In the genomic region with DNA sequence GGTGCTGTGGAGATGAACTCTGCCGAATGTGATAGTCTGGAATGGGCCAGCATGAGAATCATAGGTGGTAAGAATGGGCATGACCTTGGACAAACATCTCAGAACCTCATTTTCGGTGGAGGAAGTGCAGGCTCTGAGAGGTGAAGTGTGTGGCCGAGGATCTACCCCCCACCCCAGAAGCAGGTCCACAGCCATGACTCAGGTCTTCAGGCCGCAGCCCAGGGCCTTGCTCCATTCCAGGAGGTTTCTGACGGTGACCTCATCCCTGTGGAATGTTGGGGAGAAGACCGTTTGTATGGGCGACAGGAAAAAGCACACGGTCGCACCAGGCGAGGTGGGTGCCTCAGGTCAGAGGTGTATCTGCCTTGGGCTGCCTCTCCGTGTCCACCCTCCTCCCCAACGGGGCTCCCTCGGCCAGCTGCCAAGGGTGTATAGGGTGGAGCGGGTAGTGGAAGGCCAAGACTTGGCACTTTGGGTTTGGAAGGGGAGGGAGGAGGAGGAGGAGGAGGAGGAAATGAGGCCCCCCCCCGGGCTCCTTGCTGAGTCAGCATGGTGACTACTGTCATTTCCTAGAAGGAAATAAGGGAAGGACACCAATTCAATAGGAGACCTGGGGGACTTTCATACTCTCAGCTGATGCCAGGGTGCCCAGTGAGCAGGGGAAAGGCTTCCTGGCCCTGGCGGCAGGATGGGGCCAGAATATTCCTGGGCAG, we compare ENCODE assay signal across 9 cellular contexts.
DNase-seq lines count a peak whose midpoint lies in the region; ATAC-seq, FAIRE-seq and TF ChIP-seq lines count a peak whose summit lies in the region.
"Had no signal": no experiment of that assay in that cellular context is flagged by ENCODE, and none has a peak within 500 bp of the region (broad histone marks: within the 10 kb centered on the region; RNA-seq: fewer than 3 reads in every experiment).

No MANE protein-coding gene starts in this region.

- H3K36me3 ChIP-seq in H1 (ENCODE audit: control insufficient read depth in 2 of 4, insufficient read depth in 4 of 4, low read length in 3 of 4) (no peaks in the 10 kb centered on the region), lung (ENCODE audit: control insufficient read depth in 2 of 2, insufficient read depth in 2 of 2, low read length in 2 of 2) (no peaks in the 10 kb centered on the region)
- H3K36me3 ChIP-seq: BLaER1 had no signal

- no peaks in the 10 kb centered on the region for H3K23me2 ChIP-seq in H1 (ENCODE audit: low read depth, low read length)

- no peak overlapping the region for H3K4me3 ChIP-seq in H1 (ENCODE audit: extremely low read depth in 1 of 4, insufficient read depth in 2 of 4, low read depth in 3 of 4, low read length in 4 of 4)
- no peak overlapping the region for H3K4me3 ChIP-seq in lung
- H3K4me3 ChIP-seq: BLaER1 had no signal

- H3K27me3 ChIP-seq in H1 (replicated peaks in 1 of 4; ENCODE audit: control insufficient read depth in 3 of 4, extremely low read depth in 1 of 4, insufficient read depth in 3 of 4, low read length in 3 of 4) (peaks cover 0 to 3% (median 0%) of the 10 kb centered on the region in 4 experiments; a peak in 1 of 7 replicates), lung (ENCODE audit: control insufficient read depth, insufficient read depth) (no peaks in the 10 kb centered on the region)
- H3K27me3 ChIP-seq: BLaER1 had no signal

- peak overlapping the region; percentile 82; the same call in 1 of the 2 replicates for H3K18ac ChIP-seq in H1 (ENCODE audit: extremely low read depth, low read length)

- H3K9me3 ChIP-seq in H1 (ENCODE audit: insufficient read depth in 2 of 2, low read depth in 1 of 2, low read length in 1 of 2) (no peaks in the 10 kb centered on the region), lung (ENCODE audit: control insufficient read depth in 2 of 2, insufficient read depth in 1 of 2, low read length in 1 of 2) (no peaks in the 10 kb centered on the region)
- H3K9me3 ChIP-seq: BLaER1 had no signal

- TF ChIP-seq EP300 in H1 (IDR thresholded peaks at IDR 0.05; ENCODE audit: borderline replicate concordance in 1 of 2, low read depth in 2 of 2, low read length in 2 of 2) = no peak

- peak; percentile 86 for ATAC-seq in lung (ENCODE audit: insufficient read depth, low FRiP score)
- no peak for ATAC-seq in activated T-cell treated with anti-CD3 and anti-CD28 coated beads, Interleukin-2, amount 50 U/mL, for 4 hours
- ATAC-seq in HG02970 (IDR thresholded peaks at IDR 0.05; ENCODE audit: low FRiP score, unreplicated experiment) = no peak
- no peak for ATAC-seq in naive thymus-derived CD8-positive, alpha-beta T cell
- no peak for ATAC-seq in HG03175 (IDR thresholded peaks at IDR 0.05; ENCODE audit: unreplicated experiment)

- peak overlapping the region; percentile 71; the same call in 1 of the 2 replicates for H4K8ac ChIP-seq in H1 (ENCODE audit: extremely low read depth, insufficient read depth, low read length)

- peak overlapping the region; percentile 1 for H4K5ac ChIP-seq in H1 (ENCODE audit: insufficient read length, low read depth, low read length)

- H3K4me2 ChIP-seq in H1 (ENCODE audit: insufficient read depth in 1 of 2, low read depth in 2 of 2, low read length in 2 of 2) = peak overlapping the region in 1 of 2 experiments; percentile 32; a peak in 1 of 4 replicates
- H3K4me2 ChIP-seq: BLaER1 had no signal

- H3K36me3 Mint-ChIP-seq in activated naive CD4-positive, alpha-beta T cell treated with anti-CD3 and anti-CD28 coated beads for 36 hours (ENCODE audit: low read depth) = no peaks in the 10 kb centered on the region
- peaks cover 3% of the 10 kb centered on the region for H3K36me3 Mint-ChIP-seq in activated T-cell treated with anti-CD3 and anti-CD28 coated beads, Interleukin-2, amount 50 U/mL, for 4 hours (ENCODE audit: insufficient read depth)
- H3K36me3 Mint-ChIP-seq in naive thymus-derived CD8-positive, alpha-beta T cell = peaks cover 0 to 2% (median 0%) of the 10 kb centered on the region in 3 donors

- H3K79me2 ChIP-seq in H1 (ENCODE audit: control insufficient read depth in 1 of 2, insufficient read depth in 2 of 2, low read length in 2 of 2) = no peaks in the 10 kb centered on the region

- H4K91ac ChIP-seq in H1 (replicated peaks; ENCODE audit: insufficient read length, low read length) = peak overlapping the region; percentile 95

- CTCF ChIA-PET in activated naive CD4-positive, alpha-beta T cell treated with anti-CD3 and anti-CD28 coated beads for 36 hours (lab: Charles Lee) = no interaction called here
- CTCF ChIA-PET in H1 (lab: Charles Lee; ENCODE audit: partially characterized antibody) = interaction anchor here (1.3 kb wide), 1 partner anchor 10 kb away, joined by 6 read pairs; no protein-coding TSS in a partner anchor

- intact Hi-C loops in activated naive CD4-positive, alpha-beta T cell treated with anti-CD3 and anti-CD28 coated beads for 36 hours (cut with micrococcal nuclease) = no loop called here

- H4K20me1 ChIP-seq in H1 (replicated peaks in 1 of 2; ENCODE audit: control insufficient read depth in 1 of 2, insufficient read depth in 2 of 2, low read length in 2 of 2) = no peaks in the 10 kb centered on the region
- H4K20me1 ChIP-seq: BLaER1 had no signal

- H2AFZ ChIP-seq in H1 (ENCODE audit: low read length) = peak overlapping the region; percentile 56; the same call in 1 of the 2 replicates

- H3K9ac ChIP-seq in H1 (replicated peaks in 1 of 4; ENCODE audit: extremely low read depth in 1 of 4, low read depth in 3 of 4, low read length in 3 of 4) = 0 out of 7 replicates have a peak overlapping the region, but pooled peaks of 1 of the 4 experiments have one; percentile 0
- H3K9ac ChIP-seq: BLaER1 had no signal

- no peak for TF ChIP-seq POLR2A in H1 (IDR thresholded peaks at IDR 0.05; ENCODE audit: control extremely low read depth in 1 of 2, low read depth in 2 of 2, low read length in 2 of 2)

- peak; percentile 14 for DNase-seq in activated naive CD4-positive, alpha-beta T cell treated with anti-CD3 and anti-CD28 coated beads for 36 hours
- DNase-seq in activated naive CD4-positive, alpha-beta T cell (lab: John Stamatoyannopoulos, UW) = no peak
- DNase-seq in H1 (ENCODE audit: low read depth in 1 of 2, low spot score in 2 of 2) (peak in 1 of 2 experiments; percentile 80), lung (ENCODE audit: low spot score) (peak; percentile 88)
- DNase-seq in activated T-cell treated with anti-CD3 and anti-CD28 coated beads, Interleukin-2, amount 50 U/mL, for 4 hours = no peak
- DNase-seq in naive thymus-derived CD8-positive, alpha-beta T cell = no peak

- H3K27ac Mint-ChIP-seq in activated naive CD4-positive, alpha-beta T cell treated with anti-CD3 and anti-CD28 coated beads for 36 hours = peak overlapping the region; percentile 63
- peak overlapping the region in 1 of 10 donors; percentile 24 for H3K27ac Mint-ChIP-seq in naive thymus-derived CD8-positive, alpha-beta T cell

- H2BK120ac ChIP-seq in H1 (replicated peaks; ENCODE audit: low read depth, low read length) = peak overlapping the region; percentile 1

- peak overlapping the region; percentile 90 for H2BK12ac ChIP-seq in H1 (ENCODE audit: low read depth, low read length)

- H3K56ac ChIP-seq in H1 (replicated peaks; ENCODE audit: insufficient read length, low read depth, low read length) = no peak overlapping the region

- H3K79me1 ChIP-seq in H1 (ENCODE audit: low read depth, low read length) = no peaks in the 10 kb centered on the region

- peak overlapping the region; percentile 50; the same call in 1 of the 2 replicates for H2BK5ac ChIP-seq in H1 (ENCODE audit: low read depth, low read length)

- no peak overlapping the region for H3K4me3 Mint-ChIP-seq in activated naive CD4-positive, alpha-beta T cell treated with anti-CD3 and anti-CD28 coated beads for 36 hours
- H3K4me3 Mint-ChIP-seq in activated T-cell treated with anti-CD3 and anti-CD28 coated beads, Interleukin-2, amount 50 U/mL, for 4 hours = no peak overlapping the region
- no peak overlapping the region for H3K4me3 Mint-ChIP-seq in naive thymus-derived CD8-positive, alpha-beta T cell

- H3K14ac ChIP-seq in H1 (ENCODE audit: insufficient read length) = no peak overlapping the region

- no peak overlapping the region for H3K23ac ChIP-seq in H1 (ENCODE audit: insufficient read length)

- H2BK15ac ChIP-seq in H1 (ENCODE audit: low read length) = no peak overlapping the region; the same call in 1 of the 2 replicates

- H2AK5ac ChIP-seq in H1 (ENCODE audit: low read depth, low read length) = peak overlapping the region; percentile 96

- WGBS in H1 (ENCODE audit: extremely low coverage in 1 of 2, insufficient coverage in 1 of 2, insufficient read length in 1 of 2, insufficient replicate concordance in 2 of 2, low coverage in 1 of 2, low lambda C conversion rate in 2 of 2, missing lambda C conversion rate in 1 of 2), 2 experiments = 77% methylated on average over 14 of the region's 16 CpGs; no CpG with 5 or more reads in 1 of the 2 experiments
- 34 to 63% methylated on average over 16 of the region's 16 CpGs for WGBS in lung, 2 donors

- no peaks in the 10 kb centered on the region for H3K27me3 Mint-ChIP-seq in activated naive CD4-positive, alpha-beta T cell treated with anti-CD3 and anti-CD28 coated beads for 36 hours (ENCODE audit: low read depth)
- H3K27me3 Mint-ChIP-seq in activated T-cell treated with anti-CD3 and anti-CD28 coated beads, Interleukin-2, amount 50 U/mL, for 4 hours (ENCODE audit: low read depth) = no peaks in the 10 kb centered on the region
- H3K27me3 Mint-ChIP-seq in naive thymus-derived CD8-positive, alpha-beta T cell = no peaks in the 10 kb centered on the region

- H3K4me1 ChIP-seq in H1 (replicated peaks in 1 of 4; ENCODE audit: control insufficient read depth in 3 of 4, insufficient read depth in 4 of 4, low read length in 3 of 4) = peaks cover 0 to 14% (median 4%) of the 10 kb centered on the region in 4 experiments; a peak in 2 of 7 replicates
- peaks cover 10 to 17% of the 10 kb centered on the region in 2 donors for H3K4me1 ChIP-seq in lung (ENCODE audit: control insufficient read depth in 2 of 2, insufficient read depth in 2 of 2, low read length in 2 of 2)

- 0 out of 2 replicates have a peak overlapping the region, but pooled peaks have one; percentile 3 for H3K27ac ChIP-seq in H1 (ENCODE audit: low read depth, low read length)
- H3K27ac ChIP-seq in lung (ENCODE audit: low read depth in 1 of 2, low read length in 1 of 2) = peak overlapping the region; percentile 78 to 87
- H3K27ac ChIP-seq: BLaER1 had no signal

- no peaks in the 10 kb centered on the region for H3K9me3 Mint-ChIP-seq in activated naive CD4-positive, alpha-beta T cell treated with anti-CD3 and anti-CD28 coated beads for 36 hours
- no peaks in the 10 kb centered on the region for H3K9me3 Mint-ChIP-seq in activated T-cell treated with anti-CD3 and anti-CD28 coated beads, Interleukin-2, amount 50 U/mL, for 4 hours
- H3K9me3 Mint-ChIP-seq in naive thymus-derived CD8-positive, alpha-beta T cell = no peaks in the 10 kb centered on the region

- no peak for TF ChIP-seq RAD21 in H1 (IDR thresholded peaks at IDR 0.05 in 1 of 2, conservative IDR thresholded peaks at IDR 0.05 in 1 of 2; ENCODE audit: low read depth in 2 of 2, low read length in 2 of 2)

- FAIRE-seq in H1 (lab: Jason Lieb, UNC) = no peak

- POLR2A ChIA-PET in H1 (lab: Charles Lee; ENCODE audit: partially characterized antibody) = no interaction called here
- POLR2A ChIA-PET in naive thymus-derived CD8-positive, alpha-beta T cell (lab: Charles Lee) = no interaction called here

- no peaks in the 10 kb centered on the region for H3K4me1 Mint-ChIP-seq in activated naive CD4-positive, alpha-beta T cell treated with anti-CD3 and anti-CD28 coated beads for 36 hours (ENCODE audit: low read depth)
- H3K4me1 Mint-ChIP-seq in activated T-cell treated with anti-CD3 and anti-CD28 coated beads, Interleukin-2, amount 50 U/mL, for 4 hours (ENCODE audit: low read depth) = no peaks in the 10 kb centered on the region
- peaks cover 0 to 2% (median 0%) of the 10 kb centered on the region in 4 donors for H3K4me1 Mint-ChIP-seq in naive thymus-derived CD8-positive, alpha-beta T cell

- peak overlapping the region; percentile 75 for H3K4ac ChIP-seq in H1 (replicated peaks; ENCODE audit: insufficient read length, low read depth, low read length)

- peak overlapping the region; percentile 10; the same call in 1 of the 2 replicates for H2BK20ac ChIP-seq in H1 (ENCODE audit: low read length)

- TF ChIP-seq CTCF in H1 (IDR thresholded peaks at IDR 0.05; ENCODE audit: control extremely low read depth in 1 of 3, insufficient read depth in 1 of 3, low read depth in 1 of 3, low read length in 3 of 3) (no peak), lung (IDR thresholded peaks at IDR 0.05; ENCODE audit: control extremely low read depth, extremely low read depth) (no peak)

Comparison
In these comparisons a context has a peak if more than half of its experiments do, and no peak if none do; other contexts are left out.
1. DNase-seq: peak in activated naive CD4-positive, alpha-beta T cell treated with anti-CD3 and anti-CD28 coated beads for 36 hours (single experiment) and lung (single experiment); none in activated naive CD4-positive, alpha-beta T cell (0 of 4), activated T-cell treated with anti-CD3 and anti-CD28 coated beads, Interleukin-2, amount 50 U/mL, for 4 hours (single experiment) and naive thymus-derived CD8-positive, alpha-beta T cell (0 of 10).